ENCODE assay signal across 10 cellular contexts in genomic region chr1:101051688-101052638, GRCh38. TPM values are rescaled to one million over a fixed set of nuclear protein-coding genes. Genes with fewer than 3 reads are reported as not detected.
DNase-seq lines count a peak whose midpoint lies in the region; ATAC-seq and TF ChIP-seq lines count a peak whose summit lies in the region.
"Had no signal": no experiment of that assay in that cellular context is flagged by ENCODE, and none has a peak within 500 bp of the region (broad histone marks: within the 10 kb centered on the region; RNA-seq: fewer than 3 reads in every experiment).

No MANE protein-coding gene starts in this region.

- no peaks in the 10 kb centered on the region for H3K4me1 ChIP-seq in ectodermal cell (ENCODE audit: control insufficient read depth, insufficient read depth, low read length)

- CTCF ChIA-PET in Calu3 (lab: Charles Lee), result no interaction called here

- H3K9me3 ChIP-seq in ectodermal cell (ENCODE audit: control insufficient read depth, low read length), result no peaks in the 10 kb centered on the region

- no peak overlapping the region for H3K4me3 ChIP-seq in ectodermal cell (ENCODE audit: insufficient read depth, low read depth, low read length)

- no peak for TF ChIP-seq CTCF in Calu3 (IDR thresholded peaks at IDR 0.05; ENCODE audit: unreplicated experiment)

- peak; percentile 91 for ATAC-seq in GM18517 (IDR thresholded peaks at IDR 0.05; ENCODE audit: unreplicated experiment)
- ATAC-seq in GM21360 (IDR thresholded peaks at IDR 0.05; ENCODE audit: unreplicated experiment), result peak; percentile 85
- peak; percentile 91 for ATAC-seq in HG03108 (IDR thresholded peaks at IDR 0.05; ENCODE audit: unreplicated experiment)

- no peaks in the 10 kb centered on the region for H3K27me3 ChIP-seq in ectodermal cell (ENCODE audit: control insufficient read depth, insufficient read depth, low read length, poor library complexity, severe bottlenecking)

- no peaks in the 10 kb centered on the region for H3K36me3 ChIP-seq in ectodermal cell (ENCODE audit: control insufficient read depth, insufficient read depth, low read length)

- H3K9me3 Mint-ChIP-seq in Calu3 (ENCODE audit: low read depth, unreplicated experiment), result no peaks in the 10 kb centered on the region

- WGBS in ectodermal cell, 2 experiments, result 79 to 90% methylated on average over 3 of the region's 3 CpGs

- DNase-seq in stimulated activated naive CD4-positive, alpha-beta T cell treated with Interleukin-2 at 50 U/mL for 16 hours (lab: John Stamatoyannopoulos, UW), result no peak
- no peak for DNase-seq in Calu3
- DNase-seq in activated effector memory CD4-positive, alpha-beta T cell treated with Interleukin-2 at 50 U/mL for 16 hours, result no peak
- no peak for DNase-seq in Ammon's horn (ENCODE audit: low spot score)
- DNase-seq: anterior cingulate cortex, SW 1271 had no signal

- no peak overlapping the region for H3K4me3 Mint-ChIP-seq in Calu3 (ENCODE audit: low read depth, unreplicated experiment)

- no peaks in the 10 kb centered on the region for H3K36me3 Mint-ChIP-seq in Calu3 (ENCODE audit: insufficient read depth, unreplicated experiment)

- no TSS peak for BruUV-seq in Calu3 (replicated peaks; lab: Mats Ljungman, UMichigan)

- H3K27ac ChIP-seq in ectodermal cell (ENCODE audit: insufficient read depth, low read depth, low read length, poor library complexity, severe bottlenecking), result peak overlapping the region; percentile 1

- intact Hi-C loops in Calu3 (cut with micrococcal nuclease; ENCODE audit: unreplicated experiment), result no loop called here

- H3K27ac Mint-ChIP-seq in Calu3 (ENCODE audit: unreplicated experiment), result no peak overlapping the region

- H3K4me1 Mint-ChIP-seq in Calu3 (ENCODE audit: low read depth, unreplicated experiment), result no peaks in the 10 kb centered on the region

- H3K27me3 Mint-ChIP-seq in Calu3 (ENCODE audit: unreplicated experiment), result no peaks in the 10 kb centered on the region

RNA-seq across cellular contexts. Expression of gene DPH5, which starts 26.4 kb away (rescaled TPM):
- polyA plus RNA-seq in ectodermal cell (2013, experiment 1 of 4), result 78.9 TPM
- 88.8 TPM for polyA plus RNA-seq in ectodermal cell (2013, experiment 2 of 4)
- 68.5 TPM for polyA plus RNA-seq in ectodermal cell (2013, experiment 3 of 4)
- polyA plus RNA-seq in ectodermal cell (2013, experiment 4 of 4), result 79.0 TPM
- 20.6 and 25.8 TPM in 2 replicates for total RNA-seq in Calu3 (2022)
